Comparison of ENCODE assay signal across 1 cellular context in genomic region chr10:61000769-61001730, GRCh38.
TF ChIP-seq lines count a peak whose summit lies in the region.

No MANE protein-coding gene starts in this region.

TF ChIP-seq in HEK293, 187 proteins besides CTCF, POLR2A, EP300 and RAD21 (continued from another document):
- TF ChIP-seq REST (tag by site-specific recombination; IDR thresholded peaks at IDR 0.05) (no peak), ZEB2 (tag by site-specific recombination; IDR thresholded peaks at IDR 0.05) (peak; percentile 77), ZSCAN4 (tag by site-specific recombination; IDR thresholded peaks at IDR 0.05) (peak; percentile 99), ZNF350 (tag by site-specific recombination; IDR thresholded peaks at IDR 0.05) (no peak), ZNF629 (tag by site-specific recombination; IDR thresholded peaks at IDR 0.05) (peak; percentile 56), ZSCAN5A (tag by site-specific recombination; IDR thresholded peaks at IDR 0.05) (no peak), ZNF645 (tag by site-specific recombination; IDR thresholded peaks at IDR 0.05) (0 out of 2 replicates have a peak, but pooled peaks have one; percentile 59), ZNF596 (tag by site-specific recombination; IDR thresholded peaks at IDR 0.05) (no peak), GLIS2 (tag by site-specific recombination; IDR thresholded peaks at IDR 0.05) (peak; percentile 82), ZNF19 (tag by site-specific recombination; IDR thresholded peaks at IDR 0.05; ENCODE audit: low read depth) (no peak), ZNF416 (tag by site-specific recombination; IDR thresholded peaks at IDR 0.05) (no peak), MZF1 (tag by site-specific recombination; IDR thresholded peaks at IDR 0.05; ENCODE audit: borderline replicate concordance) (peak; percentile 42; the same call in 1 of the 2 replicates), ZNF623 (tag by site-specific recombination; IDR thresholded peaks at IDR 0.05) (peak; percentile 16; the same call in 1 of the 2 replicates), TCF7L2 (IDR thresholded peaks at IDR 0.05; ENCODE audit: borderline replicate concordance, low read depth, low read length) (0 out of 2 replicates have a peak, but pooled peaks have one; percentile 34), ZBTB48 (tag by site-specific recombination; IDR thresholded peaks at IDR 0.05) (no peak), ZNF362 (tag by site-specific recombination; IDR thresholded peaks at IDR 0.05) (0 out of 2 replicates have a peak, but pooled peaks have one; percentile 42), ZNF514 (tag by site-specific recombination; IDR thresholded peaks at IDR 0.05) (no peak), ZNF423 (tag by site-specific recombination; IDR thresholded peaks at IDR 0.05) (no peak; the same call in 1 of the 2 replicates), ZNF433 (tag by site-specific recombination; IDR thresholded peaks at IDR 0.05; ENCODE audit: low read depth) (no peak), KLF8 (tag by site-specific recombination; IDR thresholded peaks at IDR 0.05) (peak; percentile 42; the same call in 1 of the 2 replicates), ZNF169 (tag by site-specific recombination; IDR thresholded peaks at IDR 0.05) (no peak), ZNF302 (tag by site-specific recombination; IDR thresholded peaks at IDR 0.05; ENCODE audit: low read depth) (no peak), SETDB1 (IDR thresholded peaks at IDR 0.05; ENCODE audit: insufficient read length, low read length) (no peak), ZNF621 (tag by site-specific recombination; IDR thresholded peaks at IDR 0.05) (no peak), ZNF280D (tag by site-specific recombination; IDR thresholded peaks at IDR 0.05) (no peak), ZNF654 (tag by site-specific recombination; IDR thresholded peaks at IDR 0.05; ENCODE audit: low read depth) (no peak), ATF2 (tag by site-specific recombination; IDR thresholded peaks at IDR 0.05; ENCODE audit: low read depth) (no peak), ZNF701 (tag by site-specific recombination; IDR thresholded peaks at IDR 0.05) (no peak), ZFHX2 (tag by site-specific recombination; conservative IDR thresholded peaks at IDR 0.05) (peak; percentile 96), ZNF394 (tag by site-specific recombination; IDR thresholded peaks at IDR 0.05; ENCODE audit: borderline replicate concordance) (peak; percentile 53; the same call in 1 of the 2 replicates), ZNF548 (tag by site-specific recombination; IDR thresholded peaks at IDR 0.05) (no peak), ZNF324 (tag by site-specific recombination; IDR thresholded peaks at IDR 0.05) (0 out of 2 replicates have a peak, but pooled peaks have one; percentile 52)
